ENCODE assay signal across 13 cellular contexts in the genomic region with DNA sequence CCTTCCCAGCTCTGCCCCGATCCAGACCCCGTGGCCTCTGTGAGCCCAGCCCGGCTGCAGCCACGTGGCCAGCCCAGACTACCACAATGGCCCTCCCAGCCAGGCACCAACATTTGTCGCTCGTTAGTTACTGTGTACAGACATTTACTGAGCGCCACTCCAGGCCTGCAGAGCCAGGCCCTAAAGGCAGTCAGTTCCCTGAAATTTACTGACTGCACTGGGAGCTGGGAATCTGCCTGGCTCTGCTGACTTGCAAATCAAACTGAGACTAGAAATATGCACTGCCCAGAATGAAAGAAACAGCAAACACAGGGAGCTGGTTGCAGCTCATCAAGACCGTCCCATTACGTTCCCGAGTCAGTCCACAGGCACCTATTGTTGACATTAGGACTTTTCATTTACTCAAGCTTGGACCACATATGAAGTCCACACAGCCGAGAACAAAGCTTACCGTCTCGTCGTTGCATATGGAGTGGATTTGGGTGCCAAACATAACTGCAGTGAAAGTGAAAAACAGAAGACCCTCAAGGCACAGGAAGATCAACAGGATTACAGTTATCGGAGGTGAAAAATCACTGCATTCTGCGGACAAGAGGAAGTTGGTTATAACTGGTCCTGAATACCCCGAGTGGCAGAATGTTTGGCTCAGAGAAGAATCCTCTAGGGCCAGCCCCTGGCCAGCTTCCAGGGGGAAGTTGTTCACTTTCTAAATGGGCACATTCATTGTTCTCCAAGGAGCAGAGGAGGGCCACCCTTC. TPM values are rescaled to one million over a fixed set of nuclear protein-coding genes. Genes with fewer than 3 reads are reported as not detected.
DNase-seq lines count a peak whose midpoint lies in the region; ATAC-seq and TF ChIP-seq lines count a peak whose summit lies in the region.
"Had no signal": no experiment of that assay in that cellular context is flagged by ENCODE, and none has a peak within 500 bp of the region (broad histone marks: within the 10 kb centered on the region; RNA-seq: fewer than 3 reads in every experiment).

No MANE protein-coding gene starts in this region.

- no peak for ATAC-seq in HG03469 (IDR thresholded peaks at IDR 0.05; ENCODE audit: unreplicated experiment)
- ATAC-seq in GM18909 (IDR thresholded peaks at IDR 0.05; ENCODE audit: poor library complexity, unreplicated experiment): no peak
- ATAC-seq: activated T-helper 17 cell treated with anti-CD3 and anti-CD28 coated beads, Interleukin-2, amount 50 U/mL, for 72 hours had no signal

- no peaks in the 10 kb centered on the region for H3K4me1 Mint-ChIP-seq in endodermal cell
- H3K4me1 Mint-ChIP-seq: activated CD4-positive, alpha-beta T cell treated with anti-CD3 and anti-CD28 coated beads, Interleukin-2, amount 10 ng/mL, durations not matched to agents 7 days and 5 days; activated T-helper 17 cell treated with anti-CD3 and anti-CD28 coated beads, Interleukin-2, amount 50 U/mL, for 72 hours had no signal

- H3K27me3 Mint-ChIP-seq in endodermal cell (ENCODE audit: insufficient read depth): no peaks in the 10 kb centered on the region
- H3K27me3 Mint-ChIP-seq: activated CD4-positive, alpha-beta T cell treated with anti-CD3 and anti-CD28 coated beads, Interleukin-2, amount 10 ng/mL, durations not matched to agents 7 days and 5 days; activated T-helper 17 cell treated with anti-CD3 and anti-CD28 coated beads, Interleukin-2, amount 50 U/mL, for 72 hours had no signal

- peak overlapping the region; percentile 3 for H3K27ac Mint-ChIP-seq in endodermal cell
- H3K27ac Mint-ChIP-seq: activated CD4-positive, alpha-beta T cell treated with anti-CD3 and anti-CD28 coated beads, Interleukin-2, amount 10 ng/mL, durations not matched to agents 7 days and 5 days; activated T-helper 17 cell treated with anti-CD3 and anti-CD28 coated beads, Interleukin-2, amount 50 U/mL, for 72 hours had no signal

- peak; percentile 33 for DNase-seq in NCI-H2029 treated with DMSO at 0.1 percent for 48 hours (lab: John Stamatoyannopoulos, UW)
- DNase-seq in NCI-H2029 (lab: John Stamatoyannopoulos, UW): no peak
- no peak for DNase-seq in endodermal cell
- DNase-seq in mesenchymal stem cell: no peak
- peak; percentile 51 to 58 for DNase-seq in tibial nerve (ENCODE audit: low spot score in 2 of 2)
- no peak for DNase-seq in NCI-H69 (lab: John Stamatoyannopoulos, UW)
- DNase-seq: activated CD4-positive, alpha-beta T cell treated with anti-CD3 and anti-CD28 coated beads, Interleukin-2, amount 10 ng/mL, durations not matched to agents 7 days and 5 days; NCI-H2171 treated with DMSO at 0.1 percent for 48 hours; T-helper 1 cell had no signal

- TF ChIP-seq CTCF in endodermal cell (conservative IDR thresholded peaks at IDR 0.05): no peak
- TF ChIP-seq CTCF in tibial nerve (IDR thresholded peaks at IDR 0.05): no peak

- no peak overlapping the region for H2AFZ ChIP-seq in mesenchymal stem cell (ENCODE audit: low read depth, low read length)

- peak overlapping the region; percentile 66 for H4K91ac ChIP-seq in mesenchymal stem cell (ENCODE audit: low read length)

- no peak overlapping the region for H3K14ac ChIP-seq in mesenchymal stem cell (ENCODE audit: low read length in 2 of 2)

- no peaks in the 10 kb centered on the region for H3K27me3 ChIP-seq in endodermal cell (ENCODE audit: control insufficient read depth, insufficient read depth, low read length, poor library complexity, severe bottlenecking)
- H3K27me3 ChIP-seq in mesenchymal stem cell (ENCODE audit: control insufficient read depth in 1 of 2, insufficient read depth in 1 of 2, low read length in 2 of 2): no peaks in the 10 kb centered on the region
- H3K27me3 ChIP-seq in tibial nerve: no peaks in the 10 kb centered on the region

- H3K36me3 Mint-ChIP-seq in endodermal cell (ENCODE audit: low read depth): peaks cover 63% of the 10 kb centered on the region

- H3K9ac ChIP-seq in endodermal cell (ENCODE audit: extremely low read depth, low read length, poor library complexity, severe bottlenecking): no peak overlapping the region
- H3K9ac ChIP-seq in mesenchymal stem cell (ENCODE audit: low read length): peak overlapping the region; percentile 37

- H3K23ac ChIP-seq in mesenchymal stem cell (ENCODE audit: low read length in 2 of 2): no peak overlapping the region

- H3K9me3 ChIP-seq in endodermal cell (ENCODE audit: control insufficient read depth, low read length) (no peaks in the 10 kb centered on the region), mesenchymal stem cell (ENCODE audit: control insufficient read depth, low read length) (no peaks in the 10 kb centered on the region), tibial nerve (no peaks in the 10 kb centered on the region)

- H2BK5ac ChIP-seq in mesenchymal stem cell (ENCODE audit: low read depth, low read length, poor library complexity, severe bottlenecking): no peak overlapping the region

- H3K79me1 ChIP-seq in mesenchymal stem cell (replicated peaks; ENCODE audit: low read length, poor library complexity, severe bottlenecking): peaks cover 37% of the 10 kb centered on the region

- peaks cover 70% of the 10 kb centered on the region for H3K36me3 ChIP-seq in endodermal cell (ENCODE audit: control insufficient read depth, insufficient read depth, low read length)
- H3K36me3 ChIP-seq in mesenchymal stem cell (ENCODE audit: control insufficient read depth in 1 of 2, insufficient read depth in 2 of 2, low read depth in 1 of 2, low read length in 2 of 2): peaks cover 57 to 78% of the 10 kb centered on the region in 2 experiments
- peaks cover 0 to 79% (median 4%) of the 10 kb centered on the region in 3 donors for H3K36me3 ChIP-seq in tibial nerve

- no peak overlapping the region for H3K4me3 Mint-ChIP-seq in endodermal cell
- H3K4me3 Mint-ChIP-seq: activated CD4-positive, alpha-beta T cell treated with anti-CD3 and anti-CD28 coated beads, Interleukin-2, amount 10 ng/mL, durations not matched to agents 7 days and 5 days; activated T-helper 17 cell treated with anti-CD3 and anti-CD28 coated beads, Interleukin-2, amount 50 U/mL, for 72 hours had no signal

- H3K4me3 ChIP-seq in endodermal cell (ENCODE audit: low read length) (no peak overlapping the region), mesenchymal stem cell (ENCODE audit: insufficient read depth in 1 of 2, low read depth in 1 of 2, low read length in 2 of 2) (no peak overlapping the region), tibial nerve (no peak overlapping the region)

- H4K8ac ChIP-seq in mesenchymal stem cell (ENCODE audit: low read length): peak overlapping the region; percentile 56

- peak in 1 of 2 donors; percentile 53 for TF ChIP-seq EP300 in tibial nerve (IDR thresholded peaks at IDR 0.05)

- H3K4me2 ChIP-seq in mesenchymal stem cell (ENCODE audit: low read length, poor library complexity, severe bottlenecking): no peak overlapping the region

- H2AK5ac ChIP-seq in mesenchymal stem cell (ENCODE audit: low read length, severe bottlenecking): peak overlapping the region; percentile 97

- H3K4me1 ChIP-seq in endodermal cell (ENCODE audit: control insufficient read depth, insufficient read depth, low read length) (no peaks in the 10 kb centered on the region), mesenchymal stem cell (ENCODE audit: control insufficient read depth, insufficient read depth, low read depth, low read length) (peaks cover 14% of the 10 kb centered on the region), tibial nerve (peaks cover 0 to 32% (median 11%) of the 10 kb centered on the region in 4 donors)

- no peak overlapping the region for H2BK15ac ChIP-seq in mesenchymal stem cell (ENCODE audit: low read depth, poor library complexity, severe bottlenecking)

- 94 to 95% methylated on average over 15 to 17 of the region's 17 CpGs for WGBS in endodermal cell (ENCODE audit: insufficient coverage in 1 of 2, insufficient read length in 1 of 2), 2 experiments
- 95% methylated on average over 17 of the region's 17 CpGs for WGBS in mesenchymal stem cell
- 41 to 45% methylated on average over 16 to 17 of the region's 17 CpGs for WGBS in tibial nerve, 2 donors

- no peaks in the 10 kb centered on the region for H3K9me3 Mint-ChIP-seq in endodermal cell
- H3K9me3 Mint-ChIP-seq: activated CD4-positive, alpha-beta T cell treated with anti-CD3 and anti-CD28 coated beads, Interleukin-2, amount 10 ng/mL, durations not matched to agents 7 days and 5 days; activated T-helper 17 cell treated with anti-CD3 and anti-CD28 coated beads, Interleukin-2, amount 50 U/mL, for 72 hours had no signal

- H2BK12ac ChIP-seq in mesenchymal stem cell (ENCODE audit: low read length in 2 of 2): peak overlapping the region in 1 of 2 experiments; percentile 41

- H3K27ac ChIP-seq in endodermal cell (ENCODE audit: low read depth, low read length): no peak overlapping the region
- peak overlapping the region; percentile 57 for H3K27ac ChIP-seq in mesenchymal stem cell (ENCODE audit: low read length, poor library complexity, severe bottlenecking)
- H3K27ac ChIP-seq in tibial nerve: peak overlapping the region in 2 of 4 donors; percentile 64 to 76
- H3K27ac ChIP-seq: 22Rv1 had no signal

- H3K4ac ChIP-seq in mesenchymal stem cell (ENCODE audit: low read depth in 1 of 2, low read length in 2 of 2): no peak overlapping the region

- no peak for TF ChIP-seq POLR2A in tibial nerve (IDR thresholded peaks at IDR 0.05)

- H2BK120ac ChIP-seq in mesenchymal stem cell (ENCODE audit: low read depth, low read length): no peak overlapping the region

- H3K18ac ChIP-seq in mesenchymal stem cell (ENCODE audit: low read depth in 1 of 2, low read length in 2 of 2): peak overlapping the region in 1 of 2 experiments; percentile 11

RNA-seq across cellular contexts. Expression of gene ZDHHC7, which starts 34.5 kb away (rescaled TPM):
- total RNA-seq in endodermal cell (10 to 100 TPM; 58.7 to 61.8 TPM), tibial nerve (10 to 100 TPM; 58.1 to 75.6 (median 62.6) TPM)
- 35.7 TPM for polyA plus RNA-seq in endodermal cell (2013, experiment 1 of 2)
- polyA plus RNA-seq in endodermal cell (2013, experiment 2 of 2): 35.7 TPM
- polyA plus RNA-seq in mesenchymal stem cell (2013, experiment 1 of 2): 64.9 TPM
- 65.2 TPM for polyA plus RNA-seq in mesenchymal stem cell (2013, experiment 2 of 2)

RNA-seq across cellular contexts. Expression of gene KIAA0513, which starts 50.8 kb away (rescaled TPM):
- total RNA-seq in endodermal cell (10 to 100 TPM in 1 of 2 donors, 1 to 10 TPM in 1; 9.2 to 16.0 TPM), tibial nerve (10 to 100 TPM in 1 of 4 donors, 1 to 10 TPM in 3; 6.9 to 13.8 (median 8.1) TPM)
- polyA plus RNA-seq in endodermal cell (2013, experiment 1 of 2): 7.4 TPM
- 6.7 TPM for polyA plus RNA-seq in endodermal cell (2013, experiment 2 of 2)
- 8.5 TPM for polyA plus RNA-seq in mesenchymal stem cell (2013, experiment 1 of 2)
- 8.0 TPM for polyA plus RNA-seq in mesenchymal stem cell (2013, experiment 2 of 2)

Comparison
In these comparisons a context has a peak if more than half of its experiments do, and no peak if none do; other contexts are left out.
1. DNase-seq: peak in NCI-H2029 treated with DMSO at 0.1 percent for 48 hours (single experiment) and tibial nerve (2 of 2); none in NCI-H2029 (single experiment), endodermal cell (single experiment), mesenchymal stem cell (single experiment) and NCI-H69 (single experiment).